ENCODE assay signal across 8 cellular contexts in the genomic region with DNA sequence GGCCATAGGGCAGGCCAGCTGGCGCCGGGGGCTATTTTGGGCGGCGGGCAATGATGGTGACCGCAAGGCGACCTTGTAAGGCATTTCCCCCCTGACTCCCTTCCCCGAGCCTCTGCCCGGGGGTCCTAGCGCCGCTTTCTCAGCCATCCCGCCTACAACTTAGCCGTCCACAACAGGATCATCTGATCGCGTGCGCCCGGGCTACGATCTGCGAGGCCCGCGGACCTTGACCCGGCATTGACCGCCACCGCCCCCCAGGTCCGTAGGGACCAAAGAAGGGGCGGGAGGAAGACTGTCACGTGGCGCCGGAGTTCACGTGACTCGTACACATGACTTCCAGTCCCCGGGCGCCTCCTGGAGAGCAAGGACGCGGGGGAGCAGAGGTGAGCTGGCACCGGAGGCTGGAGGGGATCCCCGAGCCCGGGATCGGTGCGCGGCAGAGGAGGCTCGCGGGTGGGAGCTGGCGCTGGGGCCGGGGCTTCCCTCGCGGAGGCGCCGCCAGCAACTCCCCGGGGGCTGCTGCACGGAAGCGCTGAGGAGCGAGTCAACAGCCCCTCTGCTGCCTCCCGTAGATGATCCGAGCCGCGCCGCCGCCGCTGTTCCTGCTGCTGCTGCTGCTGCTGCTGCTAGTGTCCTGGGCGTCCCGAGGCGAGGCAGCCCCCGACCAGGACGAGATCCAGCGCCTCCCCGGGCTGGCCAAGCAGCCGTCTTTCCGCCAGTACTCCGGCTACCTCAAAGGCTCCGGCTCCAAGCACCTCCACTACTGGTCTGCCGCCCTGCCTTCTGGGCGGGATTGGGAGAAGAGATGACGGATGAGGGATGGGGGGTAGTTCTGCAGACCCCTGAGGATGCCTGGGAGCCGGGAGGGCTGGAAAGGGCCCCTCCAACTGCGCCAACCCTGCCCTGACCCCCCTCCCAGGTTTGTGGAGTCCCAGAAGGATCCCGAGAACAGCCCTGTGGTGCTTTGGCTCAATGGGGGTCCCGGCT. TPM values are rescaled to one million over a fixed set of nuclear protein-coding genes. Genes with fewer than 3 reads are reported as not detected.
DNase-seq lines count a peak whose midpoint lies in the region; ATAC-seq and TF ChIP-seq lines count a peak whose summit lies in the region.

A gene (plus strand): TSS at position 339 of the 987 bp plus-strand sequence. CDS start 234 bp downstream, at position 573.
A gene with protein sequence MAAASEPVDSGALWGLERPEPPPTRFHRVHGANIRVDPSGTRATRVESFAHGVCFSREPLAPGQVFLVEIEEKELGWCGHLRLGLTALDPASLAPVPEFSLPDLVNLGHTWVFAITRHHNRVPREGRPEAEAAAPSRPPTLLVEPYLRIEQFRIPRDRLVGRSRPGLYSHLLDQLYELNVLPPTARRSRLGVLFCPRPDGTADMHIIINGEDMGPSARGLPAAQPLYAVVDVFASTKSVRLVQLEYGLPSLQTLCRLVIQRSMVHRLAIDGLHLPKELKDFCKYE (minus strand): TSS at position 212 of the 987 bp plus-strand sequence. CDS start 217 bp downstream, outside the sequence.

- H3K27ac ChIP-seq in angular gyrus (ENCODE audit: low read depth, low read length) (peak within 1 kb of the TSS; percentile 93), right atrium auricular region (peak within 1 kb of the TSS; percentile 83 to 92), urinary bladder (ENCODE audit: low read depth) (peak within 1 kb of the TSS; percentile 71)

- peaks cover 36% of the 10 kb centered on the region for H3K36me3 ChIP-seq in right atrium auricular region
- peaks cover 1% of the 10 kb centered on the region for H3K36me3 ChIP-seq in urinary bladder (ENCODE audit: insufficient read depth)

- under 1% methylated on average over 77 of the region's 77 CpGs for WGBS in urinary bladder

- H3K4me3 ChIP-seq in GM12864 (ENCODE audit: low read depth, low read length) (peak within 1 kb of the TSS; percentile 81), right atrium auricular region (peak within 1 kb of the TSS; percentile 65 to 82), urinary bladder (ENCODE audit: low read depth, low read length) (peak within 1 kb of the TSS; percentile 60)

- peaks cover 0 to 27% of the 10 kb centered on the region in 2 donors for H3K4me1 ChIP-seq in right atrium auricular region
- H3K4me1 ChIP-seq in urinary bladder (ENCODE audit: insufficient read depth), result no peaks in the 10 kb centered on the region

- H3K27ac Mint-ChIP-seq in T-helper 17 cell, result peak within 1 kb of the TSS; percentile 92

- ATAC-seq in HG02623 (IDR thresholded peaks at IDR 0.05; ENCODE audit: unreplicated experiment), result peak; percentile 81
- ATAC-seq in T-helper 17 cell, result peak; percentile 88

- H3K27me3 Mint-ChIP-seq in T-helper 17 cell, result no peaks in the 10 kb centered on the region

- peak; percentile 69 for DNase-seq in GM12864 (ENCODE audit: low read depth)
- DNase-seq in NCI-H1105 treated with DMSO at 0.1 percent for 48 hours (lab: John Stamatoyannopoulos, UW), result peak; percentile 71
- peak; percentile 62 to 81 (median 77) for DNase-seq in T-helper 17 cell
- peak; percentile 97 for DNase-seq in right atrium auricular region (ENCODE audit: low spot score)
- peak; percentile 72 for DNase-seq in pulmonary artery endothelial cell (ENCODE audit: low read depth, low spot score)

- H3K27me3 ChIP-seq in right atrium auricular region, result no peaks in the 10 kb centered on the region

- H3K36me3 Mint-ChIP-seq in T-helper 17 cell (ENCODE audit: low read depth), result no peaks in the 10 kb centered on the region

- TF ChIP-seq CTCF in GM12864 (IDR thresholded peaks at IDR 0.05; ENCODE audit: low read depth, low read length, missing control alignments) (peak; percentile 13), right atrium auricular region (IDR thresholded peaks at IDR 0.05) (no peak)

- H3K9me3 ChIP-seq in T-helper 17 cell (ENCODE audit: control insufficient read depth, low read length, poor library complexity, severe bottlenecking), result no peaks in the 10 kb centered on the region
- no peaks in the 10 kb centered on the region for H3K9me3 ChIP-seq in right atrium auricular region

- H3K4me1 Mint-ChIP-seq in T-helper 17 cell, result peaks cover 27% of the 10 kb centered on the region

- H3K4me3 Mint-ChIP-seq in T-helper 17 cell, result peak within 1 kb of the TSS; percentile 96

RNA-seq across cellular contexts. Expression of the first gene that starts in this region (rescaled TPM):
- total RNA-seq in T-helper 17 cell, result 100 to 1,000 TPM; 121 to 200 TPM
- 100 to 1,000 TPM in 1 of 2 donors, 10 to 100 TPM in 1; 83.8 to 116 TPM for total RNA-seq in right atrium auricular region
- 40.2 and 48.9 TPM in 2 replicates for total RNA-seq in pulmonary artery endothelial cell
- 31.7 TPM for total RNA-seq in urinary bladder
- polyA plus RNA-seq in urinary bladder, result 129 TPM

RNA-seq across cellular contexts. Expression of the second gene that starts in this region (rescaled TPM):
- total RNA-seq in T-helper 17 cell (1 to 10 TPM; 1.5 to 2.1 TPM), right atrium auricular region (1 to 10 TPM; 8.7 to 8.8 TPM), pulmonary artery endothelial cell (2.2 and 2.7 TPM in 2 replicates), urinary bladder (4.8 TPM)
- 11.7 TPM for polyA plus RNA-seq in urinary bladder

Comparison
In these comparisons a context has a peak if more than half of its experiments do, and no peak if none do; other contexts are left out.
1. Peak in every context shown above with its lines: DNase-seq, ATAC-seq, H3K4me3 ChIP-seq and H3K27ac ChIP-seq.